In the genomic region with DNA sequence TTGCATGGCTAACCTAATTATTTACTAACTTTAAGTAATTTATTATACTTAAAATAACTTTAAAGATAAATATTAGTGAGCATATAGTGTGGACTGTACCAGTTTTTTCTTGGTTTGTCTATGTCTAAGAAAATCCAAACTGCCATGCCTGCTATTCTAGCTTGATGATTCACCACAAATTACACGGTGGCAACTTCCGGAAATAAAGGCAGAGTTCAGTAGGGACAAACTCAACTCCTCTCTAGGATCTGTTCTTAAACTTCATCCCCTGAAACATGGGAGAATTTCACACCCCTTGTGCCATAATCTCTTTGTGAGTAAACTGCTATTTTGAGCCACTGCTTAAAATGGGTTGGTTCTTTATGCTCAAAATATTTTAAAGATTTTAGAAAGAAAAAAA, we compare ENCODE assay signal across 19 cellular contexts.
"Had no signal": no experiment of that assay in that cellular context is flagged by ENCODE, and none has a peak within 500 bp of the region (broad histone marks: within the 10 kb centered on the region; RNA-seq: fewer than 3 reads in every experiment).

No MANE protein-coding gene starts in this region.

- H3K27ac ChIP-seq: cardiac muscle cell, esophagus muscularis mucosa, foreskin keratinocyte, left lung, skin epidermis, tibial nerve, uterus had no signal

- H3K9me3 ChIP-seq: esophagus muscularis mucosa, left lung, uterus had no signal

- H3K27me3 ChIP-seq: cardiac muscle cell, esophagus muscularis mucosa, foreskin keratinocyte, left lung, tibial nerve had no signal

- ATAC-seq: foreskin keratinocyte, left lung, T-cell had no signal

- H3K4me3 ChIP-seq: cardiac muscle cell, esophagus muscularis mucosa, left lung, skin epidermis, tibial nerve, uterus had no signal

- DNase-seq: activated CD4-positive, alpha-beta T cell treated with anti-CD3 and anti-CD28 coated beads, Interleukin-2, amount 50 U/mL, for 1 hour; activated naive CD8-positive, alpha-beta T cell treated with anti-CD3 and anti-CD28 coated beads for 36 hours; aorta; foreskin keratinocyte; islet precursor cell; left lung; nucleus accumbens; posterior cingulate gyrus; stimulated activated CD4-positive, alpha-beta T cell treated with anti-CD3 and anti-CD28 coated beads, Interleukin-15, amount 100 ng/mL, for 24 hours; stimulated activated CD4-positive, alpha-beta T cell treated with anti-CD3 and anti-CD28 coated beads, Interleukin-4, amount 100 ng/mL, for 1 hour; stimulated activated naive CD4-positive, alpha-beta T cell; substantia nigra; T-cell; T-helper 9 cell; uterus had no signal

- H3K4me1 ChIP-seq: esophagus muscularis mucosa, left lung, tibial nerve, uterus had no signal

- H3K36me3 ChIP-seq: cardiac muscle cell, esophagus muscularis mucosa, left lung, tibial nerve, uterus had no signal
